In genomic region chr15:47872208-47872607, GRCh38 we compare ENCODE assay signal across 18 cellular contexts.
"Had no signal": no experiment of that assay in that cellular context is flagged by ENCODE, and none has a peak within 500 bp of the region (broad histone marks: within the 10 kb centered on the region; RNA-seq: fewer than 3 reads in every experiment).

No MANE protein-coding gene starts in this region.

- H3K9me3 ChIP-seq: colonic mucosa, sigmoid colon had no signal

- H3K4me1 Mint-ChIP-seq: activated CD4-positive, alpha-beta memory T cell treated with anti-CD3 and anti-CD28 coated beads, Interleukin-2, amount 10 ng/mL, durations not matched to agents 7 days and 5 days; activated CD8-positive, alpha-beta memory T cell treated with anti-CD3 and anti-CD28 coated beads, Interleukin-2, amount 10 ng/mL, durations not matched to agents 7 days and 5 days; activated naive CD8-positive, alpha-beta T cell treated with anti-CD3 and anti-CD28 coated beads for 36 hours; activated T-helper 17 cell treated with anti-CD3 and anti-CD28 coated beads, Interleukin-2, amount 50 U/mL, for 72 hours; stimulated activated memory B cell treated with anti-CD40 and anti-IgM and Interleukin-4, amounts not matched to agents 10 μg/mL and 1 μg/mL and 100 μg/mL, for 72 hours had no signal

- H3K4me1 ChIP-seq: colonic mucosa, parathyroid adenoma, spleen had no signal

- H2AFZ ChIP-seq: parathyroid adenoma had no signal

- H3K79me2 ChIP-seq: parathyroid adenoma had no signal

- H3K36me3 Mint-ChIP-seq: activated CD8-positive, alpha-beta memory T cell treated with anti-CD3 and anti-CD28 coated beads, Interleukin-2, amount 10 ng/mL, durations not matched to agents 7 days and 5 days; activated naive CD8-positive, alpha-beta T cell treated with anti-CD3 and anti-CD28 coated beads for 36 hours; stimulated activated memory B cell treated with anti-CD40 and anti-IgM and Interleukin-4, amounts not matched to agents 10 μg/mL and 1 μg/mL and 100 μg/mL, for 72 hours had no signal

- H3K4me3 ChIP-seq: colonic mucosa, lung, sigmoid colon, spleen had no signal

- ATAC-seq: activated CD8-positive, alpha-beta memory T cell treated with anti-CD3 and anti-CD28 coated beads, Interleukin-2, amount 10 ng/mL, durations not matched to agents 7 days and 5 days; activated T-helper 17 cell treated with anti-CD3 and anti-CD28 coated beads, Interleukin-2, amount 50 U/mL, for 72 hours; stimulated activated memory B cell treated with anti-CD40 and anti-IgM and Interleukin-4, amounts not matched to agents 10 μg/mL and 1 μg/mL and 100 μg/mL, for 72 hours had no signal

- H3K27ac ChIP-seq: colonic mucosa, parathyroid adenoma, sigmoid colon, spleen had no signal

- H3K27ac Mint-ChIP-seq: activated CD4-positive, alpha-beta memory T cell treated with anti-CD3 and anti-CD28 coated beads, Interleukin-2, amount 10 ng/mL, durations not matched to agents 7 days and 5 days; activated CD8-positive, alpha-beta memory T cell treated with anti-CD3 and anti-CD28 coated beads, Interleukin-2, amount 10 ng/mL, durations not matched to agents 7 days and 5 days; activated naive CD8-positive, alpha-beta T cell treated with anti-CD3 and anti-CD28 coated beads for 36 hours; activated T-helper 17 cell treated with anti-CD3 and anti-CD28 coated beads, Interleukin-2, amount 50 U/mL, for 72 hours; stimulated activated memory B cell treated with anti-CD40 and anti-IgM and Interleukin-4, amounts not matched to agents 10 μg/mL and 1 μg/mL and 100 μg/mL, for 72 hours had no signal

- H3K9me3 Mint-ChIP-seq: stimulated activated memory B cell treated with anti-CD40 and anti-IgM and Interleukin-4, amounts not matched to agents 10 μg/mL and 1 μg/mL and 100 μg/mL, for 72 hours had no signal

- H3K27me3 Mint-ChIP-seq: activated CD4-positive, alpha-beta memory T cell treated with anti-CD3 and anti-CD28 coated beads, Interleukin-2, amount 10 ng/mL, durations not matched to agents 7 days and 5 days; activated CD8-positive, alpha-beta memory T cell treated with anti-CD3 and anti-CD28 coated beads, Interleukin-2, amount 10 ng/mL, durations not matched to agents 7 days and 5 days; stimulated activated memory B cell treated with anti-CD40 and anti-IgM and Interleukin-4, amounts not matched to agents 10 μg/mL and 1 μg/mL and 100 μg/mL, for 72 hours had no signal

- DNase-seq: activated CD4-positive, alpha-beta memory T cell treated with anti-CD3 and anti-CD28 coated beads, Interleukin-2, amount 10 ng/mL, durations not matched to agents 7 days and 5 days; activated CD4-positive, alpha-beta T cell treated with anti-CD3 and anti-CD28 coated beads for 48 hours; activated CD4-positive, CD25-positive, alpha-beta regulatory T cell; activated CD8-positive, alpha-beta memory T cell treated with anti-CD3 and anti-CD28 coated beads, Interleukin-2, amount 10 ng/mL, durations not matched to agents 7 days and 5 days; activated naive CD4-positive, alpha-beta T cell; activated naive CD8-positive, alpha-beta T cell treated with anti-CD3 and anti-CD28 coated beads for 36 hours; amniotic stem cell; central memory CD4-positive, alpha-beta T cell; colonic mucosa; hippocampal formation; left cardiac atrium; sigmoid colon; spleen; stimulated activated CD4-positive, alpha-beta T cell treated with anti-CD3 and anti-CD28 coated beads, Interleukin-4, amount 100 ng/mL, for 4 hours had no signal

- H3K27me3 ChIP-seq: colonic mucosa, sigmoid colon, spleen had no signal

- H3K36me3 ChIP-seq: colonic mucosa, sigmoid colon, spleen had no signal

- H3K4me3 Mint-ChIP-seq: activated CD4-positive, alpha-beta memory T cell treated with anti-CD3 and anti-CD28 coated beads, Interleukin-2, amount 10 ng/mL, durations not matched to agents 7 days and 5 days; activated CD8-positive, alpha-beta memory T cell treated with anti-CD3 and anti-CD28 coated beads, Interleukin-2, amount 10 ng/mL, durations not matched to agents 7 days and 5 days; activated naive CD8-positive, alpha-beta T cell treated with anti-CD3 and anti-CD28 coated beads for 36 hours; activated T-helper 17 cell treated with anti-CD3 and anti-CD28 coated beads, Interleukin-2, amount 50 U/mL, for 72 hours; stimulated activated memory B cell treated with anti-CD40 and anti-IgM and Interleukin-4, amounts not matched to agents 10 μg/mL and 1 μg/mL and 100 μg/mL, for 72 hours had no signal

- H3K9ac ChIP-seq: parathyroid adenoma had no signal
